ENCODE assay signal across 10 cellular contexts in the genomic region with DNA sequence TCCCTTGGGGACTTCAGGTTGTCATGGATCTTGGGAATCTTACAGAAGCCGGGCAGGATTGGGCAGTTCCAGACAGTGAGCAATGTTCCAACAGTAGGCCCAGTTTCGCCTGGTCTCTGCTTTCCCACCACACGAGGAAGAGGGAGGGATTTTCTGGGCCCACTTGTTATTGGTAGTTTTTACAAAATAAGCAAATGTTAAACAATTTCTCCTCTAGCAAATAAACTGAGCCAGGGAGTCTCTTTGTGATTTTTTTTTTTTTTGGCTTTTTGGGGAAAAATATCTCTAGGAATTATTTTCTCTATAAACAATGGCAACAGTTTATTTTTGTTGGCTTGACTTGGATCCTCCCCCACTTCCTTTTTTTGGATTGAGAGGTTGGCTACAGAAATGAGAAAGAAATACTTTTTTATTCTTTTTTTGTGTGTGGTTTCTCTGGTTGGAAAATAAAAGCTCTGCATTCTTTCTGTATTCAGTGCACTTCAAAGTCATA. TPM values are rescaled to one million over a fixed set of nuclear protein-coding genes. Genes with fewer than 3 reads are reported as not detected.
DNase-seq lines count a peak whose midpoint lies in the region; ATAC-seq and TF ChIP-seq lines count a peak whose summit lies in the region.
"Had no signal": no experiment of that assay in that cellular context is flagged by ENCODE, and none has a peak within 500 bp of the region (broad histone marks: within the 10 kb centered on the region; RNA-seq: fewer than 3 reads in every experiment).

No MANE protein-coding gene starts in this region.

- no peaks in the 10 kb centered on the region for H3K36me3 ChIP-seq in ascending aorta

- peaks cover 4 to 12% of the 10 kb centered on the region in 2 donors for H3K4me1 ChIP-seq in ascending aorta
- H3K4me1 ChIP-seq: foreskin keratinocyte had no signal

- intact Hi-C loops in ascending aorta (cut with DNase I): no loop called here

- no peaks in the 10 kb centered on the region for H3K27me3 ChIP-seq in ascending aorta

- ATAC-seq in GM18519 (IDR thresholded peaks at IDR 0.05; ENCODE audit: low FRiP score, unreplicated experiment) (no peak), HG03439 (IDR thresholded peaks at IDR 0.05; ENCODE audit: unreplicated experiment) (no peak)
- ATAC-seq: foreskin keratinocyte had no signal

- DNase-seq in H4 (ENCODE audit: low spot score) (peak; percentile 15), ascending aorta (ENCODE audit: low spot score in 2 of 2) (peak in 1 of 2 donors; percentile 68), fibroblast of pulmonary artery (ENCODE audit: low read depth) (peak; percentile 73), stromal cell of bone marrow (ENCODE audit: low read depth) (peak; percentile 63), NCI-H82 treated with DMSO at 0.1 percent for 48 hours (lab: John Stamatoyannopoulos, UW; ENCODE audit: unreplicated experiment) (no peak)
- DNase-seq: activated CD4-positive, alpha-beta T cell treated with anti-CD3 and anti-CD28 coated beads, Interleukin-2, amount 50 U/mL, for 4 hours; foreskin keratinocyte; NCI-H510A treated with DMSO at 0.1 percent for 48 hours had no signal

- no peak overlapping the region for H3K4me3 ChIP-seq in ascending aorta
- no peak overlapping the region for H3K4me3 ChIP-seq in fibroblast of pulmonary artery (replicated peaks; ENCODE audit: low read depth, low read length)

- no peak for TF ChIP-seq CTCF in ascending aorta (IDR thresholded peaks at IDR 0.05)
- no peak for TF ChIP-seq CTCF in fibroblast of pulmonary artery (IDR thresholded peaks at IDR 0.05; ENCODE audit: low read length, missing control alignments)

- peak overlapping the region; percentile 46 to 69 for H3K27ac ChIP-seq in ascending aorta
- H3K27ac ChIP-seq: foreskin keratinocyte had no signal

- H3K9me3 ChIP-seq in ascending aorta: no peaks in the 10 kb centered on the region

RNA-seq across cellular contexts. Expression of gene CLYBL, which starts 15.9 kb away (rescaled TPM):
- 0.10 and 0.33 TPM in 2 replicates for total RNA-seq in H4 (2014; rRNA removed; shearing (Covaris generic))
- total RNA-seq in ascending aorta: 15.2 TPM

Comparison
In these comparisons a context has a peak if more than half of its experiments do, and no peak if none do; other contexts are left out.
1. RNA of gene CLYBL, which starts 15.9 kb away (total RNA-seq): 15.2 TPM in ascending aorta (single experiment); 0.10 to 0.33 TPM in H4; every median in the first group is over 10 times any median in the second.